In the genomic region with DNA sequence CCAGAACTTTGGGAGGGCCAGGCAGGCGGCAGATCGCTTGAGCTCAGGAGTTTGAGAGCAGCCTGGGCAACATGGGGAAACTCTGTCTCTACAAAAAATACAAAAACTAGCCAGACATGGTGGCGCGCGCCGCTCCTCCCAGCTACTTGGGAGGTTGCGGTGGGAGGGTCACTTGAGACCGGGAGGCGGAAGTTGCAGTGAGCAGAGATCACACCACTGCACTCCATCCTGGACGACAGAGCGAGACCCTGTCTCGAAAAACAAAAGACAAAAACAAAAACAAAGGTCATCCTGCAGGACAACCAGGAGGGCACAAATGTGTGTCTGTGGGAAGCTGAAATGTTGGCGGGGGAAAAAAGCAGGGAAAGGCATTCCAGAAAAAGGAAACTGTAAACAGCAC, we compare ENCODE assay signal across 8 cellular contexts.
DNase-seq lines count a peak whose midpoint lies in the region; ATAC-seq and TF ChIP-seq lines count a peak whose summit lies in the region.

No MANE protein-coding gene starts in this region.

- peaks cover 6 to 12% (median 10%) of the 10 kb centered on the region in 3 donors for H3K4me1 Mint-ChIP-seq in IgD-negative memory B cell
- H3K4me1 Mint-ChIP-seq in immature natural killer cell: peaks cover 36 to 53% of the 10 kb centered on the region in 2 donors

- no peaks in the 10 kb centered on the region for H3K9me3 ChIP-seq in adrenal gland (replicated peaks in 1 of 3)
- H3K9me3 ChIP-seq in spleen: no peaks in the 10 kb centered on the region

- H3K4me1 ChIP-seq in adrenal gland (replicated peaks in 1 of 2) (peaks cover 28 to 37% of the 10 kb centered on the region in 2 donors), spleen (peaks cover 6 to 55% (median 37%) of the 10 kb centered on the region in 6 donors)

- H3K4me3 Mint-ChIP-seq in IgD-negative memory B cell: peak overlapping the region in 2 of 4 donors; percentile 54 to 63
- H3K4me3 Mint-ChIP-seq in immature natural killer cell: peak overlapping the region in 3 of 5 donors; percentile 0 to 68 (median 19)

- peak in 2 of 7 donors; percentile 15 to 52 for DNase-seq in adrenal gland
- no peak for DNase-seq in immature natural killer cell
- peak; percentile 80 for DNase-seq in spleen
- DNase-seq in NK-92 (lab: John Stamatoyannopoulos, UW; ENCODE audit: unreplicated experiment): no peak
- DNase-seq in stimulated activated CD4-positive, alpha-beta T cell treated with anti-CD3 and anti-CD28 coated beads, Interleukin-2, amount 100 ng/mL, for 24 hours: no peak
- no peak for DNase-seq in activated gamma-delta T cell treated with Interleukin-2 at 50 U/mL for 16 hours

- H3K4me3 ChIP-seq in adrenal gland (no peak overlapping the region), spleen (peak overlapping the region in 2 of 8 donors; percentile 72 to 76)

- TF ChIP-seq CTCF in adrenal gland (IDR thresholded peaks at IDR 0.05): no peak
- no peak for TF ChIP-seq CTCF in spleen (IDR thresholded peaks at IDR 0.05 in 8 of 11, conservative IDR thresholded peaks at IDR 0.05 in 3 of 11)

- H3K27ac ChIP-seq in adrenal gland (peak overlapping the region in 4 of 5 donors; percentile 98 to 100 (median 100)), spleen (peak overlapping the region; percentile 97 to 100 (median 100))

- H3K36me3 Mint-ChIP-seq in IgD-negative memory B cell (no peaks in the 10 kb centered on the region), immature natural killer cell (no peaks in the 10 kb centered on the region)

- peak overlapping the region; percentile 29 to 97 (median 71) for H3K27ac Mint-ChIP-seq in IgD-negative memory B cell
- peak overlapping the region; percentile 78 to 100 (median 92) for H3K27ac Mint-ChIP-seq in immature natural killer cell

- intact Hi-C loops in adrenal gland (cut with DNase I) (no loop called here), spleen (cut with DNase I; ENCODE audit: low total_unique reads) (loop anchor here (10.0 kb wide), 1 partner anchor 134 kb away; a partner anchor contains a TSS)

- no peak for ATAC-seq in HG03520 (IDR thresholded peaks at IDR 0.05; ENCODE audit: unreplicated experiment)

- 79 to 86% (median 81%) methylated on average over 13 of the region's 13 CpGs for WGBS in adrenal gland, 4 donors
- WGBS in spleen, 5 donors: 75 to 82% (median 78%) methylated on average over 13 of the region's 13 CpGs

- TF ChIP-seq POLR2A in adrenal gland (IDR thresholded peaks at IDR 0.05) (no peak), spleen (IDR thresholded peaks at IDR 0.05) (no peak)

- no peaks in the 10 kb centered on the region for H3K27me3 Mint-ChIP-seq in IgD-negative memory B cell
- peaks cover 12 to 20% (median 18%) of the 10 kb centered on the region in 3 donors for H3K27me3 Mint-ChIP-seq in immature natural killer cell (ENCODE audit: low read depth in 3 of 3)

- no peaks in the 10 kb centered on the region for H3K9me3 Mint-ChIP-seq in IgD-negative memory B cell
- no peaks in the 10 kb centered on the region for H3K9me3 Mint-ChIP-seq in immature natural killer cell

- H3K27me3 ChIP-seq in adrenal gland (no peaks in the 10 kb centered on the region), spleen (replicated peaks in 1 of 7) (no peaks in the 10 kb centered on the region)

- H3K36me3 ChIP-seq in adrenal gland (replicated peaks in 1 of 2) (no peaks in the 10 kb centered on the region), spleen (no peaks in the 10 kb centered on the region)
